Comparison of ENCODE assay signal across 8 cellular contexts in the genomic region with DNA sequence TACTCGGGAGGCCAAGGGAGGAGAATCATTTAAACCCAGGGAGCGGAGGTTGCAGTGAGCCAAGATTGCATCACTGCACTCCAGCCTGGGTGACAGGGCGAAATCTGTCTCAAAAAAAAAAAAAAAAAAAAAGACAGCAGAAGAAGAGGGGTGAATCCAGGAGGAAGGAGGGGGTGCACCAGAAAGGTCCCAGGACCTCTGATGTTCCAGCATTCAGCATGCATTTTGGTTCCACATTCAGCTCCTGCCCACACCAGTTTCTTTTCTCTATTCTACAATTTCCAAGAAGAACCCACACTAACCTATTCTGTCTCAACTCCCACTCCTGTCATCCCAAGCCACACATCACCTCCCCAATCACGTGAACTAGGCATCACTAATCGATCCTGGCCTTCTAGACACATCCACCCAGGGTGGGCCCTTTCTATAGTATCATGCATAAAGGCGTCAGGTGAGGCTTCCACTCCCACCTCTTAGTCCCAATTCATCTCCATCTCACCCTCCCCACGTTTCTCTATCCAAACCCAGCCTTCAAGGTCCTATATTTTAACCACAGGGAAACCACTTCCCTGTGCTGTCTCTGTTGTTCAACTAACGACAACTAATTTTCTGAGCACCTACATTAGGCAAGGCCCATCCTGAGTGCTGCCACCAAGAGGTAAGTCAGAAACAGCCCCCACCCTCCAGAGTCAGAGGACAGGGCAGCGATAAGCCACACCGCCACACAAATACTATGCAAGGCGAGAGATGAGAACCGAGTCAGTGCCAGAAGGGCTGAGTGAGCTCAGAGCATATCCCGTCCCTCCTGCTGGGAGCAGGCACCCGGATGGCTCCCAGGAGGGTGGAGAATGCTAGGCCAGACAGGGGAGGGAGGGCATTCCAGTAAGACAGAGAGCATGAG. TPM values are rescaled to one million over a fixed set of nuclear protein-coding genes. Genes with fewer than 3 reads are reported as not detected.
A peak's percentile ranks its signal among the peaks of the same experiment; 100 is the strongest.
DNase-seq lines count a peak whose midpoint lies in the region; ATAC-seq and FAIRE-seq lines count a peak whose summit lies in the region.

No MANE protein-coding gene starts in this region.

- no peak overlapping the region for H3K9ac ChIP-seq in SK-N-MC (ENCODE audit: insufficient read length)

- peak; percentile 52 for ATAC-seq in GM19328 (IDR thresholded peaks at IDR 0.05; ENCODE audit: unreplicated experiment)
- peak; percentile 57 for ATAC-seq in HG03439 (IDR thresholded peaks at IDR 0.05; ENCODE audit: unreplicated experiment)
- peak; percentile 72 for ATAC-seq in activated naive CD8-positive, alpha-beta T cell treated with anti-CD3 and anti-CD28 coated beads, Interleukin-2, amount 50 U/mL, for 24 hours

- no peak for FAIRE-seq in small intestine (lab: Jason Lieb, UNC)

- H3K4me3 ChIP-seq in SK-N-MC (peak overlapping the region; percentile 82), small intestine (ENCODE audit: low read depth in 1 of 2, low read length in 2 of 2) (peak overlapping the region; percentile 28 to 81)

- peaks cover 15% of the 10 kb centered on the region for H3K36me3 Mint-ChIP-seq in activated naive CD8-positive, alpha-beta T cell treated with anti-CD3 and anti-CD28 coated beads, Interleukin-2, amount 50 U/mL, for 24 hours (ENCODE audit: low read depth)

- peak overlapping the region; percentile 91 for H3K4me3 Mint-ChIP-seq in activated naive CD8-positive, alpha-beta T cell treated with anti-CD3 and anti-CD28 coated beads, Interleukin-2, amount 50 U/mL, for 24 hours

- no peaks in the 10 kb centered on the region for H3K27me3 Mint-ChIP-seq in activated naive CD8-positive, alpha-beta T cell treated with anti-CD3 and anti-CD28 coated beads, Interleukin-2, amount 50 U/mL, for 24 hours

- H3K27ac Mint-ChIP-seq in activated naive CD8-positive, alpha-beta T cell treated with anti-CD3 and anti-CD28 coated beads, Interleukin-2, amount 50 U/mL, for 24 hours, result peak overlapping the region; percentile 81

- H3K36me3 ChIP-seq in SK-N-MC (ENCODE audit: insufficient read depth, low read length) (no peaks in the 10 kb centered on the region), small intestine (ENCODE audit: control insufficient read depth in 2 of 2, insufficient read depth in 2 of 2, low read length in 2 of 2) (peaks cover 0 to 6% of the 10 kb centered on the region in 2 donors)

- peak overlapping the region; percentile 50; the same call in 1 of the 2 replicates for H3K27ac ChIP-seq in SK-N-MC
- peak overlapping the region; percentile 99 for H3K27ac ChIP-seq in small intestine (ENCODE audit: low read depth in 1 of 2, low read length in 1 of 2)

- H3K9me3 Mint-ChIP-seq in activated naive CD8-positive, alpha-beta T cell treated with anti-CD3 and anti-CD28 coated beads, Interleukin-2, amount 50 U/mL, for 24 hours, result no peaks in the 10 kb centered on the region

- WGBS in small intestine, 3 donors, result 16 to 29% (median 23%) methylated on average over 14 of the region's 14 CpGs

- no peaks in the 10 kb centered on the region for H3K27me3 ChIP-seq in small intestine (ENCODE audit: control insufficient read depth in 2 of 2, insufficient read depth in 2 of 2, low read length in 2 of 2)

- H3K4me1 ChIP-seq in small intestine (ENCODE audit: control insufficient read depth in 2 of 2, insufficient read depth in 1 of 2, low read depth in 1 of 2, low read length in 1 of 2), result peaks cover 18 to 32% of the 10 kb centered on the region in 2 donors

- H3K4me1 Mint-ChIP-seq in activated naive CD8-positive, alpha-beta T cell treated with anti-CD3 and anti-CD28 coated beads, Interleukin-2, amount 50 U/mL, for 24 hours, result peaks cover 66% of the 10 kb centered on the region

- H3K9me3 ChIP-seq in SK-N-MC (ENCODE audit: low read depth, low read length) (no peaks in the 10 kb centered on the region), small intestine (ENCODE audit: control insufficient read depth, low read depth) (no peaks in the 10 kb centered on the region)

- peak; percentile 33 for DNase-seq in COR-L47 (lab: John Stamatoyannopoulos, UW)
- DNase-seq in SK-N-MC (ENCODE audit: low read depth, low spot score), result no peak
- peak; percentile 67 for DNase-seq in activated naive CD8-positive, alpha-beta T cell treated with anti-CD3 and anti-CD28 coated beads, Interleukin-2, amount 50 U/mL, for 24 hours
- peak; percentile 88 for DNase-seq in hepatic stellate cell (ENCODE audit: low spot score)
- peak; percentile 56 for DNase-seq in small intestine
- DNase-seq in OCI-M2 (lab: John Stamatoyannopoulos, UW; ENCODE audit: unreplicated experiment), result no peak

RNA-seq across cellular contexts. Expression of gene ANXA11, which starts 2.2 kb away (rescaled TPM):
- polyA plus RNA-seq in small intestine, result 100 to 1,000 TPM; 142 to 363 (median 277) TPM

Comparison
In these comparisons a context has a peak if more than half of its experiments do, and no peak if none do; other contexts are left out.
1. DNase-seq: peak in COR-L47 (single experiment), activated naive CD8-positive, alpha-beta T cell treated with anti-CD3 and anti-CD28 coated beads, Interleukin-2, amount 50 U/mL, for 24 hours (single experiment), hepatic stellate cell (single experiment) and small intestine (single experiment); none in SK-N-MC (single experiment) and OCI-M2 (single experiment).
2. Peak in every context shown above with its lines, with median percentiles within 50 percentile points of each other: ATAC-seq.